12 cellular contexts compared by ENCODE assay signal in genomic region chr19:4372630-4373367, GRCh38. TPM values are rescaled to one million over a fixed set of nuclear protein-coding genes. Genes with fewer than 3 reads are reported as not detected.
DNase-seq lines count a peak whose midpoint lies in the region; ATAC-seq and TF ChIP-seq lines count a peak whose summit lies in the region.
"Had no signal": no experiment of that assay in that cellular context is flagged by ENCODE, and none has a peak within 500 bp of the region (broad histone marks: within the 10 kb centered on the region; RNA-seq: fewer than 3 reads in every experiment).

No MANE protein-coding gene starts in this region.

- H4K91ac ChIP-seq in IMR-90 (ENCODE audit: insufficient read depth, low read depth, low read length): peak overlapping the region; percentile 20; the same call in 1 of the 2 replicates

- peak overlapping the region; percentile 97 for H3K4ac ChIP-seq in IMR-90 (ENCODE audit: low read depth, low read length)

- H3K9me2 ChIP-seq in MM.1S (replicated peaks; ENCODE audit: insufficient read depth, low read length): no peaks in the 10 kb centered on the region

- H2BK5ac ChIP-seq in IMR-90 (ENCODE audit: low read depth, low read length, poor library complexity, severe bottlenecking): peak overlapping the region; percentile 94

- no peak overlapping the region; the same call in 1 of the 2 replicates for H3K56ac ChIP-seq in IMR-90 (ENCODE audit: extremely low read depth, insufficient read depth, low read length)

- H3K27ac ChIP-seq in IMR-90 (ENCODE audit: insufficient read depth, low read length): peak overlapping the region; percentile 90
- peak overlapping the region; percentile 88 to 93 for H3K27ac ChIP-seq in breast epithelium
- peak overlapping the region; percentile 80 for H3K27ac ChIP-seq in muscle layer of duodenum (ENCODE audit: low read length)
- peak overlapping the region; percentile 95 for H3K27ac ChIP-seq in temporal lobe (ENCODE audit: low read depth, low read length)
- H3K27ac ChIP-seq in MM.1S (ENCODE audit: low read length): no peak overlapping the region

- H3K27me3 ChIP-seq in IMR-90 (ENCODE audit: control insufficient read depth, insufficient read depth, low read length) (no peaks in the 10 kb centered on the region), breast epithelium (no peaks in the 10 kb centered on the region), muscle layer of duodenum (ENCODE audit: low read depth, low read length) (no peaks in the 10 kb centered on the region), MM.1S (replicated peaks; ENCODE audit: insufficient read depth, low read length) (no peaks in the 10 kb centered on the region)

- no peak for DNase-seq in IMR-90
- DNase-seq in breast epithelium (ENCODE audit: low spot score in 2 of 2): no peak
- DNase-seq in glutamatergic neuron: no peak
- no peak for DNase-seq in MM.1S
- DNase-seq: activated naive CD8-positive, alpha-beta T cell treated with anti-CD3 and anti-CD28 coated beads for 36 hours; DMS53; NCI-H1092 treated with DMSO at 0.1 percent for 48 hours; NCI-H526; stimulated activated CD4-positive, alpha-beta T cell treated with anti-CD3 and anti-CD28 coated beads, Interleukin-4, amount 100 ng/mL, for 4 hours had no signal

- TF ChIP-seq CTCF in IMR-90 (conservative IDR thresholded peaks at IDR 0.05; ENCODE audit: low read depth, low read length) (no peak), breast epithelium (IDR thresholded peaks at IDR 0.05) (no peak), glutamatergic neuron (IDR thresholded peaks at IDR 0.05; ENCODE audit: partially characterized antibody, unreplicated experiment) (no peak), MM.1S (IDR thresholded peaks at IDR 0.05; ENCODE audit: low read length) (no peak)

- BruUV-seq in IMR-90 (replicated peaks; lab: Mats Ljungman, UMichigan): no TSS peak

- peak overlapping the region; percentile 74; the same call in 1 of the 2 replicates for H3K14ac ChIP-seq in IMR-90 (replicated peaks; ENCODE audit: low read depth, low read length)

- H3K4me3 Mint-ChIP-seq in glutamatergic neuron (ENCODE audit: unreplicated experiment): no peak overlapping the region
- H3K4me3 Mint-ChIP-seq: activated naive CD8-positive, alpha-beta T cell treated with anti-CD3 and anti-CD28 coated beads for 36 hours had no signal

- peaks cover 42% of the 10 kb centered on the region for H3K9me1 ChIP-seq in IMR-90 (ENCODE audit: insufficient read depth, low read length)

- no peak for TF ChIP-seq RAD21 in IMR-90 (IDR thresholded peaks at IDR 0.05; ENCODE audit: low read length)

- H3K27ac Mint-ChIP-seq in glutamatergic neuron (ENCODE audit: unreplicated experiment): no peak overlapping the region

- H3K4me3 ChIP-seq in IMR-90 (ENCODE audit: insufficient read depth, low read depth, low read length): no peak overlapping the region
- H3K4me3 ChIP-seq in breast epithelium: no peak overlapping the region
- H3K4me3 ChIP-seq in muscle layer of duodenum (ENCODE audit: low read depth in 1 of 2, low read length in 2 of 2): no peak overlapping the region
- H3K4me3 ChIP-seq in MM.1S (ENCODE audit: low read length): no peak overlapping the region

- H3K79me2 ChIP-seq in MM.1S (ENCODE audit: low read length): peaks cover 86% of the 10 kb centered on the region

- TF ChIP-seq POLR2A in IMR-90 (IDR thresholded peaks at IDR 0.05; ENCODE audit: low read depth, low read length) (no peak), breast epithelium (IDR thresholded peaks at IDR 0.05) (no peak)

- H3K18ac ChIP-seq in IMR-90 (ENCODE audit: low read depth, low read length): no peak overlapping the region

- H4K5ac ChIP-seq in IMR-90 (ENCODE audit: low read depth, low read length): no peak overlapping the region

- H3K4me1 ChIP-seq in IMR-90 (ENCODE audit: control insufficient read depth, insufficient read depth, low read length) (peaks cover 64% of the 10 kb centered on the region), breast epithelium (peaks cover 47 to 86% of the 10 kb centered on the region in 2 donors), muscle layer of duodenum (ENCODE audit: control insufficient read depth in 1 of 2, insufficient read depth in 2 of 2, low read length in 2 of 2) (peaks cover 35 to 88% of the 10 kb centered on the region in 2 donors), MM.1S (ENCODE audit: low read length) (peaks cover 29% of the 10 kb centered on the region)

- H3K36me3 ChIP-seq in IMR-90 (ENCODE audit: control insufficient read depth, insufficient read depth, low read length) (peaks cover 7% of the 10 kb centered on the region), breast epithelium (no peaks in the 10 kb centered on the region), muscle layer of duodenum (ENCODE audit: control insufficient read depth in 1 of 2, insufficient read depth in 2 of 2, low read length in 2 of 2) (peaks cover 0 to 7% of the 10 kb centered on the region in 2 donors), MM.1S (replicated peaks; ENCODE audit: insufficient read depth, low read length) (no peaks in the 10 kb centered on the region)

- H4K20me1 ChIP-seq in IMR-90 (ENCODE audit: insufficient read depth, low read length) (peaks cover 68% of the 10 kb centered on the region), MM.1S (ENCODE audit: insufficient read depth, low read length) (peaks cover 10% of the 10 kb centered on the region)

- H3K36me3 Mint-ChIP-seq in glutamatergic neuron (ENCODE audit: unreplicated experiment): no peaks in the 10 kb centered on the region

- peaks cover 32% of the 10 kb centered on the region for H3K4me1 Mint-ChIP-seq in glutamatergic neuron (ENCODE audit: low read depth, unreplicated experiment)

- ATAC-seq in IMR-90 (ENCODE audit: low read depth) (no peak), HG03457 (IDR thresholded peaks at IDR 0.05; ENCODE audit: unreplicated experiment) (no peak)

- peaks cover 13 to 98% of the 10 kb centered on the region in 2 experiments; a peak in 3 of 4 replicates for H3K79me1 ChIP-seq in IMR-90 (ENCODE audit: low read depth in 1 of 2, low read length in 2 of 2)

- H3K27me3 Mint-ChIP-seq in glutamatergic neuron (ENCODE audit: unreplicated experiment): peaks cover 21% of the 10 kb centered on the region
- H3K27me3 Mint-ChIP-seq: activated naive CD8-positive, alpha-beta T cell treated with anti-CD3 and anti-CD28 coated beads for 36 hours had no signal

- peaks cover 7% of the 10 kb centered on the region for H3K9me3 Mint-ChIP-seq in glutamatergic neuron (ENCODE audit: unreplicated experiment)
- H3K9me3 Mint-ChIP-seq: activated naive CD8-positive, alpha-beta T cell treated with anti-CD3 and anti-CD28 coated beads for 36 hours had no signal

- no peak overlapping the region for H3K4me2 ChIP-seq in IMR-90 (ENCODE audit: low read depth, low read length)
- no peak overlapping the region for H3K4me2 ChIP-seq in MM.1S (ENCODE audit: low read depth, low read length)

- H3K23ac ChIP-seq in IMR-90 (ENCODE audit: low read depth, low read length): peak overlapping the region; percentile 77

- H3K9ac ChIP-seq in IMR-90 (ENCODE audit: low read depth, low read length) (peak overlapping the region; percentile 64), MM.1S (ENCODE audit: low read length) (no peak overlapping the region)

- H2AK9ac ChIP-seq in IMR-90 (replicated peaks; ENCODE audit: low read depth, low read length, poor library complexity): peak overlapping the region; percentile 92

- CTCF ChIA-PET in IMR-90 (lab: Yijun Ruan, JAX): no interaction called here

- H2AK5ac ChIP-seq in IMR-90 (ENCODE audit: low read depth, low read length): peak overlapping the region; percentile 73; the same call in 1 of the 2 replicates

- no CpG with 5 or more reads among the region's 20 CpGs for WGBS in IMR-90 (ENCODE audit: extremely low coverage in 2 of 2, insufficient read length in 1 of 2), 2 experiments

- dilution Hi-C loops in IMR-90 (cut with HindIII; ENCODE audit: low sequenced_read_pairs, unreplicated experiment): no loop called here

- H3K9me3 ChIP-seq in IMR-90 (ENCODE audit: control insufficient read depth, insufficient read depth, low read length) (no peaks in the 10 kb centered on the region), breast epithelium (no peaks in the 10 kb centered on the region), muscle layer of duodenum (ENCODE audit: control insufficient read depth in 1 of 2, low read length in 2 of 2) (no peaks in the 10 kb centered on the region), MM.1S (replicated peaks; ENCODE audit: insufficient read depth, low read length) (no peaks in the 10 kb centered on the region)

- in situ Hi-C loops in IMR-90 (cut with MboI; ENCODE audit: low sequenced_read_pairs): no loop called here

- intact Hi-C loops in IMR-90 (cut with micrococcal nuclease) (no loop called here), breast epithelium (cut with DNase I; ENCODE audit: low total_unique reads) (no loop called here)

- peaks cover 22% of the 10 kb centered on the region for H3F3A ChIP-seq in MM.1S (ENCODE audit: insufficient read depth, low read length)

- peak overlapping the region; percentile 82 to 95; a peak in 2 of 4 replicates for H4K8ac ChIP-seq in IMR-90 (ENCODE audit: low read depth in 2 of 2, low read length in 2 of 2)

- POLR2A ChIA-PET in IMR-90 (lab: Charles Lee; ENCODE audit: unreplicated experiment): no interaction called here

- H2BK15ac ChIP-seq in IMR-90 (ENCODE audit: low read depth, low read length): no peak overlapping the region

- H2BK20ac ChIP-seq in IMR-90 (ENCODE audit: low read depth, low read length): no peak overlapping the region

- H2AFZ ChIP-seq in IMR-90 (replicated peaks; ENCODE audit: low read length, poor library complexity) (no peak overlapping the region), MM.1S (ENCODE audit: low read length) (no peak overlapping the region)

- peak overlapping the region; percentile 91; the same call in 1 of the 2 replicates for H2BK120ac ChIP-seq in IMR-90 (ENCODE audit: low read depth, low read length)

RNA-seq across cellular contexts. Expression of gene SH3GL1, which starts 27.5 kb away (rescaled TPM):
- total RNA-seq in IMR-90 (2012; rRNA removed): 28.1 and 32.2 TPM in 2 replicates
- 138 and 161 TPM in 2 replicates for polyA plus RNA-seq in IMR-90 (2012; rRNA removed)
- polyA plus RNA-seq in IMR-90 (2012; cell fraction: cytosol; rRNA removed): 103 and 170 TPM in 2 replicates
- polyA plus RNA-seq in IMR-90 (2012; cell fraction: nucleus; rRNA removed; ENCODE audit: low replicate concordance): 93.0 and 160 TPM in 2 replicates
- 10 to 100 TPM; 25.6 to 52.5 (median 33.8) TPM for total RNA-seq in breast epithelium
- 25.8 TPM for total RNA-seq in temporal lobe
- total RNA-seq in glutamatergic neuron (ENCODE audit: unreplicated experiment): 56.3 TPM

RNA-seq across cellular contexts. Expression of gene MPND, which starts 29.4 kb away (rescaled TPM):
- total RNA-seq in IMR-90 (2012; rRNA removed) (2.3 and 3.3 TPM in 2 replicates), breast epithelium (1 to 10 TPM; 6.1 to 7.7 (median 7.5) TPM), temporal lobe (7.6 TPM), glutamatergic neuron (ENCODE audit: unreplicated experiment) (56.7 TPM)
- 8.1 and 9.8 TPM in 2 replicates for polyA plus RNA-seq in IMR-90 (2012; rRNA removed)
- 12.5 and 13.1 TPM in 2 replicates for polyA plus RNA-seq in IMR-90 (2012; cell fraction: cytosol; rRNA removed)
- 4.6 and 9.8 TPM in 2 replicates for polyA plus RNA-seq in IMR-90 (2012; cell fraction: nucleus; rRNA removed; ENCODE audit: low replicate concordance)

RNA-seq across cellular contexts. Expression of gene CHAF1A, which starts 29.6 kb away (rescaled TPM):
- total RNA-seq in IMR-90 (2012; rRNA removed): 11.4 and 12.4 TPM in 2 replicates
- 22.9 and 26.7 TPM in 2 replicates for polyA plus RNA-seq in IMR-90 (2012; rRNA removed)
- polyA plus RNA-seq in IMR-90 (2012; cell fraction: cytosol; rRNA removed): 16.1 and 20.9 TPM in 2 replicates
- polyA plus RNA-seq in IMR-90 (2012; cell fraction: nucleus; rRNA removed; ENCODE audit: low replicate concordance): 18.2 and 45.9 TPM in 2 replicates
- total RNA-seq in breast epithelium: 1 to 10 TPM; 6.3 to 8.2 (median 7.9) TPM
- 5.4 TPM for total RNA-seq in temporal lobe
- total RNA-seq in glutamatergic neuron (ENCODE audit: unreplicated experiment): 20.5 TPM

RNA-seq across cellular contexts. Expression of gene STAP2, which starts 34.2 kb away (rescaled TPM):
- total RNA-seq in IMR-90 (2012; rRNA removed) (1.3 and 1.4 TPM in 2 replicates), breast epithelium (10 to 100 TPM in 2 of 3 donors, 1 to 10 TPM in 1; 1.6 to 51.4 (median 25.9) TPM), temporal lobe (0.98 TPM), glutamatergic neuron (ENCODE audit: unreplicated experiment) (18.1 TPM)
- polyA plus RNA-seq in IMR-90 (2012; rRNA removed): 3.2 and 3.4 TPM in 2 replicates
- 7.1 and 7.7 TPM in 2 replicates for polyA plus RNA-seq in IMR-90 (2012; cell fraction: cytosol; rRNA removed)
- polyA plus RNA-seq in IMR-90 (2012; cell fraction: nucleus; rRNA removed; ENCODE audit: low replicate concordance): 10.0 and 17.1 TPM in 2 replicates
